8 cellular contexts compared by ENCODE assay signal in the genomic region with DNA sequence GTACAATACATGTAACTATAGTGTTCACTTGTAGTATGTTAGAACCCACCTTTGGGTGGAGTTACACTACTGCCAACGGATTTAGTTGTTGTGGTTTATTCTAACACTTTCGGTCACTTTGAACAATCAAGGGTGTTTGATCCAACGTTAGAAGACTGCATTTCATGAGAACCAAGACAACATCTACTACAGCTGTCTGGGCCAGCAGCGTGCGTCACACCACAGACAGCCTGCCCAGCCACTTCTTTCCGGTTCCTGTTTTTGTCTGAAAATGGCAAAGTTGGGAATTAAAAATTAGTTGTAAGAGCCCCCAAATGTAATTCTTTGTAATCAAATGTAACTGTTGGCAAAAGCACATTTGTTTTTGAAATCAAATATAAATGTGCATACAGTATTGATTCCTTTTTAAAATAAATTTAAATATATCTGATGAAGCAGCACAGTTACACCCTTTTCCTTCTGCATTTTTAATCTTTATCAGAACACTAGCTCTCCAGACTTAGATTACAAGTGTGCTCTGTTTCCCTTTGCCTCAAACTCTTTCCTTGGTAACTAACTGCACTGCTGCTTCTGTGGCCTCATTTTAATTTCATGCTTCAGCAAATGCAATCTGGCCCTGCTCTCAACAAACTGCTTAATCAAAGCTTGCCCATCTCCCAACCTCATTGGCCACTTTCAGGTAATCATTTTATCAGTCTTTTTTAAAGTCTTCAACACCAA.
DNase-seq lines count a peak whose midpoint lies in the region; ATAC-seq and TF ChIP-seq lines count a peak whose summit lies in the region.

No MANE protein-coding gene starts in this region.

- no peak overlapping the region for H3K4me3 ChIP-seq in esophagus muscularis mucosa
- H3K4me3 ChIP-seq in colonic mucosa: no peak overlapping the region

- intact Hi-C loops in esophagus muscularis mucosa (cut with DNase I) (no loop called here), colonic mucosa (cut with DNase I) (no loop called here)

- H3K9ac ChIP-seq in colonic mucosa (ENCODE audit: low read depth in 2 of 2, low read length in 2 of 2): no peak overlapping the region

- TF ChIP-seq CTCF in esophagus muscularis mucosa (IDR thresholded peaks at IDR 0.05) (no peak), colonic mucosa (IDR thresholded peaks at IDR 0.05) (no peak)

- H3K27me3 ChIP-seq in esophagus muscularis mucosa (no peaks in the 10 kb centered on the region), colonic mucosa (no peaks in the 10 kb centered on the region)

- H3K9me3 ChIP-seq in esophagus muscularis mucosa: no peaks in the 10 kb centered on the region
- no peaks in the 10 kb centered on the region for H3K9me3 ChIP-seq in colonic mucosa

- ATAC-seq in GM19397 (IDR thresholded peaks at IDR 0.05; ENCODE audit: unreplicated experiment) (peak; percentile 93), HG03439 (IDR thresholded peaks at IDR 0.05; ENCODE audit: unreplicated experiment) (peak; percentile 70)

- DNase-seq in activated CD4-positive, alpha-beta T cell treated with anti-CD3 and anti-CD28 coated beads, Interleukin-2, amount 50 U/mL, for 1 hour: peak; percentile 72
- peak; percentile 26 for DNase-seq in germinal center (ENCODE audit: low spot score)
- DNase-seq in stimulated activated CD4-positive, alpha-beta T cell treated with anti-CD3 and anti-CD28 coated beads, Interleukin-1b, Interleukin-23, amount 100 ng/mL, for 4 hours (ENCODE audit: low read depth in 2 of 2): peak; percentile 15 to 42
- DNase-seq in esophagus muscularis mucosa (ENCODE audit: extremely low spot score): no peak
- DNase-seq in colonic mucosa: no peak
- no peak for DNase-seq in ecto neural progenitor cell (ENCODE audit: low spot score)

- peaks cover 0 to 16% (median 0%) of the 10 kb centered on the region in 4 donors for H3K4me1 ChIP-seq in esophagus muscularis mucosa
- no peaks in the 10 kb centered on the region for H3K4me1 ChIP-seq in colonic mucosa

- peak overlapping the region in 2 of 4 donors; percentile 30 to 36 for H3K27ac ChIP-seq in esophagus muscularis mucosa (replicated peaks in 1 of 4)
- H3K27ac ChIP-seq in colonic mucosa: no peak overlapping the region

- no peak for TF ChIP-seq EP300 in esophagus muscularis mucosa (IDR thresholded peaks at IDR 0.05)

- TF ChIP-seq POLR2A in esophagus muscularis mucosa (IDR thresholded peaks at IDR 0.05; ENCODE audit: low read depth): no peak

- WGBS in esophagus muscularis mucosa: 56% methylated on average over 6 of the region's 6 CpGs

- H3K36me3 ChIP-seq in esophagus muscularis mucosa (no peaks in the 10 kb centered on the region), colonic mucosa (no peaks in the 10 kb centered on the region)

Comparison
In these comparisons a context has a peak if more than half of its experiments do, and no peak if none do; other contexts are left out.
1. DNase-seq: peak in activated CD4-positive, alpha-beta T cell treated with anti-CD3 and anti-CD28 coated beads, Interleukin-2, amount 50 U/mL, for 1 hour (single experiment), germinal center (single experiment) and stimulated activated CD4-positive, alpha-beta T cell treated with anti-CD3 and anti-CD28 coated beads, Interleukin-1b, Interleukin-23, amount 100 ng/mL, for 4 hours (2 of 2); none in esophagus muscularis mucosa (single experiment), colonic mucosa (single experiment) and ecto neural progenitor cell (single experiment).